ENCODE assay signal across 1 cellular context in the genomic region with DNA sequence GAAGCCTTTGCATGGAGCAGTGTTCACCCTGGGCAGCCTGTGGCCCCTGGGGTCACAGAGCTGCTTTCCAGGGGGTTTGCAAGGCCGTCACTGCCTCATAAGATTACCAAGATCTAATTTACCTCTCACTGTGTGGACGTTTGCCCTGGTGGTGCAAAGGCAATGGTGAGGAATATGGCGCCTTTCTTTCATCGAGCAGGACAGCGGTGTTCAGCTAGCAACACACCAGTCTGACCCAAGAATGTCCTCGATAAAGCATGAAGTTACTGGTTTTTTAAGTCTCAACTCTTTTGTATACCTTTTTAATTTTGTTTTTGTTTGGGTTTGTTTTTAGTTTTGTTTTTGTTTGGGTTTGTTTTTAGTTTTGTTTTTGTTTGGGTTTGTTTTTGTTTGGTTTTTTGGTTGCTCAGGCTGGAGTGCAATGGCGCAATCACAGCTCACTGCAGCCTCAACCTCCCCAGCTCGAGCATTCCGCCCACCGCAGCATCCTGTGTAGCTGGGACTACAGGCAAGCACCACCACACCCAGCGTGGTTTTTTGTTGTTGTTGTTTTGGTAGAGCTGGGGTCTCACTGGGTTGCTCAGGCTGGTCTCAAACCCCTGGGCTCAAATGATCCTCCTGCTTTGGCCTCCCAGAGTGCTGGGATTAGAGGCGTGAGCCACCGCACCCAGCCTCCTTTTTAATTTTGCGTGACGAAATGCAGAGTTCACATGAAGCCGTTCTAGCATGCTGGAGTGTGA.
TF ChIP-seq lines count a peak whose summit lies in the region.

No MANE protein-coding gene starts in this region.

TF ChIP-seq in GM12878, 131 proteins besides CTCF, POLR2A, EP300 and RAD21:
- TF ChIP-seq, protein P1, sequence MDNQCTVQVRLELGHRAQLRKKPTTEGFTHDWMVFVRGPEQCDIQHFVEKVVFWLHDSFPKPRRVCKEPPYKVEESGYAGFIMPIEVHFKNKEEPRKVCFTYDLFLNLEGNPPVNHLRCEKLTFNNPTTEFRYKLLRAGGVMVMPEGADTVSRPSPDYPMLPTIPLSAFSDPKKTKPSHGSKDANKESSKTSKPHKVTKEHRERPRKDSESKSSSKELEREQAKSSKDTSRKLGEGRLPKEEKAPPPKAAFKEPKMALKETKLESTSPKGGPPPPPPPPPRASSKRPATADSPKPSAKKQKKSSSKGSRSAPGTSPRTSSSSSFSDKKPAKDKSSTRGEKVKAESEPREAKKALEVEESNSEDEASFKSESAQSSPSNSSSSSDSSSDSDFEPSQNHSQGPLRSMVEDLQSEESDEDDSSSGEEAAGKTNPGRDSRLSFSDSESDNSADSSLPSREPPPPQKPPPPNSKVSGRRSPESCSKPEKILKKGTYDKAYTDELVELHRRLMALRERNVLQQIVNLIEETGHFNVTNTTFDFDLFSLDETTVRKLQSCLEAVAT (IDR thresholded peaks at IDR 0.05) = peak; percentile 95
- no peak for TF ChIP-seq FOS (IDR thresholded peaks at IDR 0.05; ENCODE audit: borderline replicate concordance, extremely low read depth, insufficient read length)
- TF ChIP-seq, protein P2, sequence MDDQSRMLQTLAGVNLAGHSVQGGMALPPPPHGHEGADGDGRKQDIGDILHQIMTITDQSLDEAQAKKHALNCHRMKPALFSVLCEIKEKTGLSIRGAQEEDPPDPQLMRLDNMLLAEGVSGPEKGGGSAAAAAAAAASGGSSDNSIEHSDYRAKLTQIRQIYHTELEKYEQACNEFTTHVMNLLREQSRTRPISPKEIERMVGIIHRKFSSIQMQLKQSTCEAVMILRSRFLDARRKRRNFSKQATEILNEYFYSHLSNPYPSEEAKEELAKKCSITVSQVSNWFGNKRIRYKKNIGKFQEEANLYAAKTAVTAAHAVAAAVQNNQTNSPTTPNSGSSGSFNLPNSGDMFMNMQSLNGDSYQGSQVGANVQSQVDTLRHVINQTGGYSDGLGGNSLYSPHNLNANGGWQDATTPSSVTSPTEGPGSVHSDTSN (IDR thresholded peaks at IDR 0.05; ENCODE audit: insufficient replicate concordance, low read depth, low read length) = no peak
